Comparison of ENCODE assay signal across 8 cellular contexts in the genomic region with DNA sequence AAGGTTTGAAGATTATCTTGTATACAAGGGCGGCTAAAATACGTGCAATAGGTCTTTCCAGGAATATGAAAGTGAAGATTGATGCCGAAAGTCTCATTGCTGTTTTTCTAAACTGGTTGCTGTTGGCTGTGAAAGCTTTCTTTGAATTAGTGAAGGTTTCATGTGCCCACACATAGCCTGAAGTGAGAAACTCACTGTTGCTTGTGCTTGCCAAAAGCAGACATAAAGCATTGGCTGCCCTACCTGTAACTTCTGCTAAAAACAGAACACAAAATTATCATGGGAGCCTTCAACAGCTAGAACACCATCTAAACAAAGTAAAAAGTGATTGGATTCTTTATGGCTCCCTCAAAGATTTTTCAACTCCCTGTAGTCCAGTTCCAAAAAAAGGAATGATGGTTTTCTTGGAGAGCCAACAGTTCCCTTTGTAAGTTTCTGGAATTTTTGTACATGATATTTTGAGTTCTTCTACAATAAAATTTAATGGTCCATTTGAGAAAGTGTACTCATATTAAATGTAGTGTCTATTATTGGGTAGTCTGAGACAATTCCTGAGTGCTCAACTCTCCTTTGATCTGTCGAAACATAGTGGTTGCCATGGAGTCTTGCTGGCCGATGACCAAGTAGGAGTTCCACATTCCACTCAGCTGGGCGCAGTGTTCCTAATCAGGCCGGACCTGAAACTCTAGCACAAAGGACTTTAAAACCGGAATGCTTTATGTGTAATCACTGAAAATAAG.
DNase-seq lines count a peak whose midpoint lies in the region; ATAC-seq and TF ChIP-seq lines count a peak whose summit lies in the region.

No MANE protein-coding gene starts in this region.

- intact Hi-C loops in activated T-helper 1 cell treated with anti-CD3 and anti-CD28 coated beads, Interleukin-12 subunit alpha, Interleukin-12 subunit beta, Interleukin-2, Interleukin-4 antibody, amounts not matched to agents 30 ng/mL and 10 ng/mL and 1 ng/mL, durations not matched to agents 14 hours and 24 hours and 36 hours (cut with micrococcal nuclease): no loop called here

- H3K4me1 Mint-ChIP-seq in chondrocyte (ENCODE audit: low read depth): peaks cover 26% of the 10 kb centered on the region
- H3K4me1 Mint-ChIP-seq in activated T-helper 1 cell treated with anti-CD3 and anti-CD28 coated beads, Interleukin-12 subunit alpha, Interleukin-12 subunit beta, Interleukin-2, Interleukin-4 antibody, amounts not matched to agents 30 ng/mL and 10 ng/mL and 1 ng/mL, durations not matched to agents 14 hours and 24 hours and 36 hours (ENCODE audit: low read depth): no peaks in the 10 kb centered on the region

- ATAC-seq in GM18867 (IDR thresholded peaks at IDR 0.05; ENCODE audit: unreplicated experiment): peak; percentile 84

- H3K27me3 Mint-ChIP-seq in chondrocyte (ENCODE audit: low read depth): no peaks in the 10 kb centered on the region
- peaks cover 4% of the 10 kb centered on the region for H3K27me3 Mint-ChIP-seq in activated T-helper 1 cell treated with anti-CD3 and anti-CD28 coated beads, Interleukin-12 subunit alpha, Interleukin-12 subunit beta, Interleukin-2, Interleukin-4 antibody, amounts not matched to agents 30 ng/mL and 10 ng/mL and 1 ng/mL, durations not matched to agents 14 hours and 24 hours and 36 hours (ENCODE audit: insufficient read depth)

- peaks cover under 1% of the 10 kb centered on the region for H3K36me3 Mint-ChIP-seq in chondrocyte (ENCODE audit: low read depth)
- H3K36me3 Mint-ChIP-seq in activated T-helper 1 cell treated with anti-CD3 and anti-CD28 coated beads, Interleukin-12 subunit alpha, Interleukin-12 subunit beta, Interleukin-2, Interleukin-4 antibody, amounts not matched to agents 30 ng/mL and 10 ng/mL and 1 ng/mL, durations not matched to agents 14 hours and 24 hours and 36 hours (ENCODE audit: low read depth): no peaks in the 10 kb centered on the region

- no peaks in the 10 kb centered on the region for H3K9me3 Mint-ChIP-seq in chondrocyte (ENCODE audit: low read depth)
- H3K9me3 Mint-ChIP-seq in activated T-helper 1 cell treated with anti-CD3 and anti-CD28 coated beads, Interleukin-12 subunit alpha, Interleukin-12 subunit beta, Interleukin-2, Interleukin-4 antibody, amounts not matched to agents 30 ng/mL and 10 ng/mL and 1 ng/mL, durations not matched to agents 14 hours and 24 hours and 36 hours: no peaks in the 10 kb centered on the region

- H3K4me3 Mint-ChIP-seq in chondrocyte (ENCODE audit: unreplicated experiment): no peak overlapping the region
- H3K4me3 Mint-ChIP-seq in activated T-helper 1 cell treated with anti-CD3 and anti-CD28 coated beads, Interleukin-12 subunit alpha, Interleukin-12 subunit beta, Interleukin-2, Interleukin-4 antibody, amounts not matched to agents 30 ng/mL and 10 ng/mL and 1 ng/mL, durations not matched to agents 14 hours and 24 hours and 36 hours: no peak overlapping the region

- DNase-seq in NCI-H1417 treated with DMSO at 0.1 percent for 48 hours (lab: John Stamatoyannopoulos, UW) (peak; percentile 34), chondrocyte (ENCODE audit: low spot score) (no peak), left kidney (ENCODE audit: low read depth, low spot score) (peak; percentile 98), stromal cell of bone marrow (ENCODE audit: low read depth) (peak; percentile 75), GF-D8 (lab: John Stamatoyannopoulos, UW) (no peak)
- DNase-seq in activated T-helper 1 cell treated with anti-CD3 and anti-CD28 coated beads, Interleukin-12 subunit alpha, Interleukin-12 subunit beta, Interleukin-2, Interleukin-4 antibody, amounts not matched to agents 30 ng/mL and 10 ng/mL and 1 ng/mL, durations not matched to agents 14 hours and 24 hours and 36 hours (ENCODE audit: low spot score): no peak
- DNase-seq in activated CD4-positive, alpha-beta T cell treated with anti-CD3 and anti-CD28 coated beads, Interleukin-2, amount 50 U/mL, for 4 hours: no peak

- H3K27ac Mint-ChIP-seq in chondrocyte (ENCODE audit: unreplicated experiment): peak overlapping the region; percentile 52
- no peak overlapping the region for H3K27ac Mint-ChIP-seq in activated T-helper 1 cell treated with anti-CD3 and anti-CD28 coated beads, Interleukin-12 subunit alpha, Interleukin-12 subunit beta, Interleukin-2, Interleukin-4 antibody, amounts not matched to agents 30 ng/mL and 10 ng/mL and 1 ng/mL, durations not matched to agents 14 hours and 24 hours and 36 hours

- peak; percentile 69 for TF ChIP-seq CTCF in chondrocyte (IDR thresholded peaks at IDR 0.05)

Comparison
In these comparisons a context has a peak if more than half of its experiments do, and no peak if none do; other contexts are left out.
1. DNase-seq: peak in NCI-H1417 treated with DMSO at 0.1 percent for 48 hours (single experiment), left kidney (single experiment) and stromal cell of bone marrow (single experiment); none in chondrocyte (single experiment), GF-D8 (single experiment), activated T-helper 1 cell treated with anti-CD3 and anti-CD28 coated beads, Interleukin-12 subunit alpha, Interleukin-12 subunit beta, Interleukin-2, Interleukin-4 antibody, amounts not matched to agents 30 ng/mL and 10 ng/mL and 1 ng/mL, durations not matched to agents 14 hours and 24 hours and 36 hours (single experiment) and activated CD4-positive, alpha-beta T cell treated with anti-CD3 and anti-CD28 coated beads, Interleukin-2, amount 50 U/mL, for 4 hours (0 of 2).